8 cellular contexts compared by ENCODE assay signal in the genomic region with DNA sequence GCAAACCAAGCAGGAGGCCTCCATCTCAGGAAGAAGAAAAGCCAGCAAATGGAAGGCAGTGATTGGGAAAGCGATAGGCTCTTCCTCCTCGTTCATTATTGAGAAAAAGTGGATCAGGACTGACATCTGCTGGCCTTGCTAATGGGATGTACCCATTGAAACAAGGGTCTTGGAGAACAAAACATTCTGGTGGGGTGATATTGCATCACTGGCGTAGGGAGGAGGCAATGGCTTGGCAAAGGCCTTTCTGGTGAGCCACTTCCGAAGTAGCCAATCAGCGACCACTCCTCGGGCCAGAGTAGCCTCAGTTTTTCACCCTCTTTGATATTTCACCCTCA.
A peak's percentile ranks its signal among the peaks of the same experiment; 100 is the strongest.
DNase-seq lines count a peak whose midpoint lies in the region; ATAC-seq, FAIRE-seq and TF ChIP-seq lines count a peak whose summit lies in the region.

No MANE protein-coding gene starts in this region.

- TF ChIP-seq CTCF in D721Med (IDR thresholded peaks at IDR 0.05; ENCODE audit: insufficient read depth, missing control alignments) (peak; percentile 61), brain (conservative IDR thresholded peaks at IDR 0.05) (peak; percentile 19 to 58), thyroid gland (IDR thresholded peaks at IDR 0.05) (peak in 4 of 6 experiments; percentile 28 to 42 (median 36))

- H3K27ac Mint-ChIP-seq in brain: peak overlapping the region in 4 of 5 experiments; percentile 17 to 96 (median 77)
- H3K27ac Mint-ChIP-seq in activated CD4-positive, alpha-beta T cell treated with anti-CD3 and anti-CD28 coated beads, Interleukin-2, amount 10 ng/mL, durations not matched to agents 24 days and 14 days: no peak overlapping the region

- peak overlapping the region in 3 of 5 experiments; percentile 56 to 68 (median 64) for H3K4me3 Mint-ChIP-seq in brain
- no peak overlapping the region for H3K4me3 Mint-ChIP-seq in activated CD4-positive, alpha-beta T cell treated with anti-CD3 and anti-CD28 coated beads, Interleukin-2, amount 10 ng/mL, durations not matched to agents 24 days and 14 days

- no peak overlapping the region for H3K4me3 ChIP-seq in thyroid gland (replicated peaks in 1 of 3)

- ATAC-seq in GM18867 (IDR thresholded peaks at IDR 0.05; ENCODE audit: unreplicated experiment): no peak

- DNase-seq in D721Med (ENCODE audit: insufficient read length, low spot score): no peak
- DNase-seq in NCI-H2081 treated with DMSO at 0.1 percent for 48 hours (lab: John Stamatoyannopoulos, UW): peak; percentile 75
- peak; percentile 90 for DNase-seq in iris pigment epithelial cell (ENCODE audit: low read depth)
- DNase-seq in thyroid gland: peak; percentile 11 to 26
- no peak for DNase-seq in activated naive CD4-positive, alpha-beta T cell treated with anti-CD3 and anti-CD28 coated beads, Interleukin-2, amount 50 U/mL, for 16 hours
- no peak for DNase-seq in activated CD4-positive, alpha-beta T cell treated with anti-CD3 and anti-CD28 coated beads, Interleukin-2, amount 10 ng/mL, durations not matched to agents 24 days and 14 days

- H3K4me1 Mint-ChIP-seq in brain: peaks cover 59% of the 10 kb centered on the region
- H3K4me1 Mint-ChIP-seq in activated CD4-positive, alpha-beta T cell treated with anti-CD3 and anti-CD28 coated beads, Interleukin-2, amount 10 ng/mL, durations not matched to agents 24 days and 14 days: no peaks in the 10 kb centered on the region

- H3K27ac ChIP-seq in thyroid gland: no peak overlapping the region

- H3K36me3 Mint-ChIP-seq in brain: peaks cover 4% of the 10 kb centered on the region
- no peaks in the 10 kb centered on the region for H3K36me3 Mint-ChIP-seq in activated CD4-positive, alpha-beta T cell treated with anti-CD3 and anti-CD28 coated beads, Interleukin-2, amount 10 ng/mL, durations not matched to agents 24 days and 14 days (ENCODE audit: low read depth)

- no peaks in the 10 kb centered on the region for H3K27me3 ChIP-seq in thyroid gland

- 61 to 68% methylated on average over 6 of the region's 6 CpGs for WGBS in thyroid gland, 2 donors

- no peaks in the 10 kb centered on the region for H3K4me1 ChIP-seq in thyroid gland

- no peak for FAIRE-seq in D721Med (lab: Jason Lieb, UNC)

- no peaks in the 10 kb centered on the region for H3K9me3 ChIP-seq in thyroid gland

- H3K27me3 Mint-ChIP-seq in brain: peaks cover 3% of the 10 kb centered on the region
- no peaks in the 10 kb centered on the region for H3K27me3 Mint-ChIP-seq in activated CD4-positive, alpha-beta T cell treated with anti-CD3 and anti-CD28 coated beads, Interleukin-2, amount 10 ng/mL, durations not matched to agents 24 days and 14 days

- TF ChIP-seq POLR2A in thyroid gland (IDR thresholded peaks at IDR 0.05): no peak

- peaks cover 0 to 8% (median 0%) of the 10 kb centered on the region in 5 experiments for H3K9me3 Mint-ChIP-seq in brain
- H3K9me3 Mint-ChIP-seq in activated CD4-positive, alpha-beta T cell treated with anti-CD3 and anti-CD28 coated beads, Interleukin-2, amount 10 ng/mL, durations not matched to agents 24 days and 14 days: no peaks in the 10 kb centered on the region

- intact Hi-C loops in thyroid gland (cut with DNase I): no loop called here
- intact Hi-C loops in activated CD4-positive, alpha-beta T cell treated with anti-CD3 and anti-CD28 coated beads, Interleukin-2, amount 10 ng/mL, durations not matched to agents 24 days and 14 days (cut with micrococcal nuclease): no loop called here

- no peaks in the 10 kb centered on the region for H3K36me3 ChIP-seq in thyroid gland

Comparison
In these comparisons a context has a peak if more than half of its experiments do, and no peak if none do; other contexts are left out.
1. DNase-seq: peak in NCI-H2081 treated with DMSO at 0.1 percent for 48 hours (single experiment), iris pigment epithelial cell (single experiment) and thyroid gland (2 of 2); none in D721Med (single experiment), activated naive CD4-positive, alpha-beta T cell treated with anti-CD3 and anti-CD28 coated beads, Interleukin-2, amount 50 U/mL, for 16 hours (single experiment) and activated CD4-positive, alpha-beta T cell treated with anti-CD3 and anti-CD28 coated beads, Interleukin-2, amount 10 ng/mL, durations not matched to agents 24 days and 14 days (single experiment).
2. Peak in every context shown above with its lines, with median percentiles within 50 percentile points of each other: CTCF ChIP-seq.